Comparison of ENCODE assay signal across 8 cellular contexts in genomic region chr5:133052317-133053175, GRCh38. TPM values are rescaled to one million over a fixed set of nuclear protein-coding genes. Genes with fewer than 3 reads are reported as not detected.
DNase-seq lines count a peak whose midpoint lies in the region; ATAC-seq and TF ChIP-seq lines count a peak whose summit lies in the region.

No MANE protein-coding gene starts in this region.

- peak; percentile 68 for DNase-seq in SIG-M5 treated with dmso at 0.1 percent for 504 hours (lab: John Stamatoyannopoulos, UW; ENCODE audit: unreplicated experiment)
- DNase-seq in SIG-M5 (lab: John Stamatoyannopoulos, UW): no peak
- peak; percentile 36 for DNase-seq in NCI-H460 (ENCODE audit: extremely low read depth, low read depth)
- DNase-seq in activated CD8-positive, alpha-beta memory T cell treated with anti-CD3 and anti-CD28 coated beads, Interleukin-2, amount 50 U/mL, for 24 hours (ENCODE audit: extremely low read depth): peak; percentile 24
- peak; percentile 58 for DNase-seq in epithelial cell of esophagus (ENCODE audit: low read depth)
- peak; percentile 82 to 86 (median 84) for DNase-seq in mucosa of descending colon
- peak; percentile 15 to 28 for DNase-seq in stimulated activated CD8-positive, alpha-beta memory T cell treated with anti-CD3 and anti-CD28 coated beads, Interleukin-7, amount 100 ng/mL, for 1 hour (ENCODE audit: low read depth in 2 of 2)

- H3K36me3 ChIP-seq in mucosa of descending colon (ENCODE audit: low read depth): no peaks in the 10 kb centered on the region

- peak overlapping the region; percentile 96 for H3K4me3 ChIP-seq in epithelial cell of esophagus (ENCODE audit: low read length)
- H3K4me3 ChIP-seq in mucosa of descending colon: peak overlapping the region; percentile 87

- ATAC-seq in HG02852 (IDR thresholded peaks at IDR 0.05; ENCODE audit: unreplicated experiment): peak; percentile 28
- ATAC-seq in mucosa of descending colon: peak; percentile 62

- peaks cover 43% of the 10 kb centered on the region for H3K4me1 ChIP-seq in mucosa of descending colon (ENCODE audit: low read depth)

- no peak for TF ChIP-seq CTCF in epithelial cell of esophagus (IDR thresholded peaks at IDR 0.05; ENCODE audit: insufficient read depth, low read depth, low read length, missing control alignments)
- TF ChIP-seq CTCF in mucosa of descending colon (IDR thresholded peaks at IDR 0.05): no peak

- no peaks in the 10 kb centered on the region for H3K9me3 ChIP-seq in mucosa of descending colon

- intact Hi-C loops in mucosa of descending colon (cut with DNase I, micrococcal nuclease): no loop called here

RNA-seq across cellular contexts. Expression of gene HSPA4, which starts 0.7 kb away (rescaled TPM):
- total RNA-seq in NCI-H460 (2014; rRNA removed; shearing (Covaris generic)): 213 and 221 TPM in 2 replicates
- polyA plus RNA-seq in NCI-H460 (2014; cell fraction: nucleus; rRNA removed): 67.9 and 91.9 TPM in 2 replicates
- 10 to 100 TPM; 64.1 to 77.2 (median 72.9) TPM for total RNA-seq in mucosa of descending colon

RNA-seq across cellular contexts. Expression of gene ZCCHC10, which starts 26.2 kb away (rescaled TPM):
- 28.5 and 42.6 TPM in 2 replicates for total RNA-seq in NCI-H460 (2014; rRNA removed; shearing (Covaris generic))
- 12.7 and 223 TPM in 2 replicates for polyA plus RNA-seq in NCI-H460 (2014; cell fraction: nucleus; rRNA removed)
- 10 to 100 TPM; 20.4 to 35.0 (median 29.2) TPM for total RNA-seq in mucosa of descending colon
